ENCODE assay signal across 29 cellular contexts in the genomic region with DNA sequence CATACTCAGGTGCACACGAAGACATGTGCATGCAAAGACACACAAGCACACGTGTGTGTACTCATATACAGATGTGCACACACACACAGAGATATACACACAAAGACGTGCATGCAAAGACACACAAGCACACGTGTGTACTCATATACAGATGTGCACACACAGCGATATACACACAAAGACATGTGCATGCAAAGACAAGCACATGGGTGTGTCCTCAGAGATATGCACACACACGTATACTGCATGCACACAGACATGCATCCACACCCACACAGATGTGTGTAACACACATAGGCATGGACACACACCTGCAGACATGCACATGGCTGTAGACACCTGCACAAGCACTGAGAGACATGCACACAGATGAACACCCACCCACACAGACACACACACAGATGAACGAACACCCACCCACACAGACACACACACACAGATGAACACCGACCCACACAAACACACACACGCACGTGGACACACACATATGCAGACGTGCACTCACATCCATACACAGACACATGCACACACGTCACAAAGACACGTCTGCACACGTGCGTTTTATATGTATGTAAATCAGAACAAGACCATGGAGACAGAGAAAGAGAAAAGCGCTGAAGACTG.
"Had no signal": no experiment of that assay in that cellular context is flagged by ENCODE, and none has a peak within 500 bp of the region (broad histone marks: within the 10 kb centered on the region; RNA-seq: fewer than 3 reads in every experiment).

No MANE protein-coding gene starts in this region.

- H3K9me3 ChIP-seq: heart left ventricle, left lung, ovary, psoas muscle, spleen, testis, tibial artery, upper lobe of left lung, uterus had no signal

- H3K4me1 ChIP-seq: heart left ventricle, left lung, psoas muscle, spleen, testis, upper lobe of left lung, uterus had no signal

- H3K4me3 Mint-ChIP-seq: effector memory CD8-positive, alpha-beta T cell; naive thymus-derived CD4-positive, alpha-beta T cell; nephron; stimulated activated memory B cell treated with anti-CD40 and anti-IgM and Interleukin-4, amounts not matched to agents 10 μg/mL and 1 μg/mL and 100 μg/mL, for 72 hours had no signal

- H3K79me2 ChIP-seq: hepatocyte had no signal

- ATAC-seq: effector memory CD8-positive, alpha-beta T cell; left cardiac atrium; left lung; naive thymus-derived CD4-positive, alpha-beta T cell; psoas muscle; right cardiac atrium; stimulated activated memory B cell treated with anti-CD40 and anti-IgM and Interleukin-4, amounts not matched to agents 10 μg/mL and 1 μg/mL and 100 μg/mL, for 72 hours; stimulated activated naive CD8-positive, alpha-beta T cell treated with anti-CD3 and anti-CD28 coated beads, Interleukin-15, Interleukin-2, amounts not matched to agents 100 U/mL and 50 U/mL, for 24 hours had no signal

- H3K4me3 ChIP-seq: coronary artery, heart left ventricle, hepatocyte, left lung, ovary, psoas muscle, skin epidermis, spleen, testis, tibial artery, upper lobe of left lung, uterus had no signal

- FAIRE-seq: endometrium, frontal cortex, islet of Langerhans had no signal

- H3K27ac Mint-ChIP-seq: effector memory CD8-positive, alpha-beta T cell; stimulated activated memory B cell treated with anti-CD40 and anti-IgM and Interleukin-4, amounts not matched to agents 10 μg/mL and 1 μg/mL and 100 μg/mL, for 72 hours had no signal

- H3K27ac ChIP-seq: coronary artery, heart left ventricle, hepatocyte, left lung, ovary, psoas muscle, skin epidermis, spleen, testis, tibial artery, upper lobe of left lung, uterus had no signal

- H3K27me3 Mint-ChIP-seq: effector memory CD8-positive, alpha-beta T cell; naive thymus-derived CD4-positive, alpha-beta T cell; stimulated activated memory B cell treated with anti-CD40 and anti-IgM and Interleukin-4, amounts not matched to agents 10 μg/mL and 1 μg/mL and 100 μg/mL, for 72 hours had no signal

- H3K36me3 ChIP-seq: ovary, uterus had no signal

- DNase-seq: dermis blood vessel endothelial cell; effector memory CD8-positive, alpha-beta T cell; left cardiac atrium; mesendoderm; midbrain; naive thymus-derived CD4-positive, alpha-beta T cell; nucleus accumbens; ovary; posterior cingulate gyrus; psoas muscle; spleen; stimulated activated CD4-positive, alpha-beta T cell treated with anti-CD3 and anti-CD28 coated beads, Interleukin-4, amount 100 ng/mL, for 4 hours; stimulated activated naive CD8-positive, alpha-beta T cell treated with anti-CD3 and anti-CD28 coated beads, Interleukin-15, Interleukin-2, amounts not matched to agents 100 U/mL and 50 U/mL, for 24 hours; substantia nigra; testis; tibial artery; upper lobe of left lung; uterus had no signal

- H3K4me2 ChIP-seq: hepatocyte had no signal

- H3K4me1 Mint-ChIP-seq: naive thymus-derived CD4-positive, alpha-beta T cell; stimulated activated memory B cell treated with anti-CD40 and anti-IgM and Interleukin-4, amounts not matched to agents 10 μg/mL and 1 μg/mL and 100 μg/mL, for 72 hours had no signal

- H3K9me3 Mint-ChIP-seq: effector memory CD8-positive, alpha-beta T cell; naive thymus-derived CD4-positive, alpha-beta T cell; nephron; stimulated activated memory B cell treated with anti-CD40 and anti-IgM and Interleukin-4, amounts not matched to agents 10 μg/mL and 1 μg/mL and 100 μg/mL, for 72 hours had no signal

- H3K27me3 ChIP-seq: heart left ventricle, hepatocyte, left lung, ovary, spleen, testis, tibial artery, upper lobe of left lung, uterus had no signal

- H2AFZ ChIP-seq: hepatocyte had no signal
